1 cellular context compared by ENCODE assay signal in the genomic region with DNA sequence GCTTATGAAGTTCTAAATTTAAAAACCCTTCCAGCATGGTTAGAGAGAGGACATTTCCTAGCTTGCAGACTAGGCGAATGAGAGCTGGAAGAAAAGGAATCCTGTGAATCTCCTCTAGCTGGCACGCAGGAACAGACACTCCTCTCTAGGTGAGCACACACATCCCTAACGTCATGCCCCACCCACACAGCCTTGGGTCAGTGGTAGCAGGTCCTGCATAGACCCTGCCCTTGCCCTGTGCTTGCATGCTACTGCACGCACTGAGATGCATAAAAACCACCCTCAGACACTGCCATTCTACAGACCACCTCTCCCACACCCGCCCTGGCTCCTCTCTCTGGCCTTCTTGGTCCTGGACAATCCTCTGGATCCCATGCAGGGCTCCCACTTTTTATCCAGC.
TF ChIP-seq lines count a peak whose summit lies in the region.

No MANE protein-coding gene starts in this region.

TF ChIP-seq in GM23338, 12 proteins besides CTCF, POLR2A, EP300 and RAD21 (continued from another document):
- TF ChIP-seq, protein P1, sequence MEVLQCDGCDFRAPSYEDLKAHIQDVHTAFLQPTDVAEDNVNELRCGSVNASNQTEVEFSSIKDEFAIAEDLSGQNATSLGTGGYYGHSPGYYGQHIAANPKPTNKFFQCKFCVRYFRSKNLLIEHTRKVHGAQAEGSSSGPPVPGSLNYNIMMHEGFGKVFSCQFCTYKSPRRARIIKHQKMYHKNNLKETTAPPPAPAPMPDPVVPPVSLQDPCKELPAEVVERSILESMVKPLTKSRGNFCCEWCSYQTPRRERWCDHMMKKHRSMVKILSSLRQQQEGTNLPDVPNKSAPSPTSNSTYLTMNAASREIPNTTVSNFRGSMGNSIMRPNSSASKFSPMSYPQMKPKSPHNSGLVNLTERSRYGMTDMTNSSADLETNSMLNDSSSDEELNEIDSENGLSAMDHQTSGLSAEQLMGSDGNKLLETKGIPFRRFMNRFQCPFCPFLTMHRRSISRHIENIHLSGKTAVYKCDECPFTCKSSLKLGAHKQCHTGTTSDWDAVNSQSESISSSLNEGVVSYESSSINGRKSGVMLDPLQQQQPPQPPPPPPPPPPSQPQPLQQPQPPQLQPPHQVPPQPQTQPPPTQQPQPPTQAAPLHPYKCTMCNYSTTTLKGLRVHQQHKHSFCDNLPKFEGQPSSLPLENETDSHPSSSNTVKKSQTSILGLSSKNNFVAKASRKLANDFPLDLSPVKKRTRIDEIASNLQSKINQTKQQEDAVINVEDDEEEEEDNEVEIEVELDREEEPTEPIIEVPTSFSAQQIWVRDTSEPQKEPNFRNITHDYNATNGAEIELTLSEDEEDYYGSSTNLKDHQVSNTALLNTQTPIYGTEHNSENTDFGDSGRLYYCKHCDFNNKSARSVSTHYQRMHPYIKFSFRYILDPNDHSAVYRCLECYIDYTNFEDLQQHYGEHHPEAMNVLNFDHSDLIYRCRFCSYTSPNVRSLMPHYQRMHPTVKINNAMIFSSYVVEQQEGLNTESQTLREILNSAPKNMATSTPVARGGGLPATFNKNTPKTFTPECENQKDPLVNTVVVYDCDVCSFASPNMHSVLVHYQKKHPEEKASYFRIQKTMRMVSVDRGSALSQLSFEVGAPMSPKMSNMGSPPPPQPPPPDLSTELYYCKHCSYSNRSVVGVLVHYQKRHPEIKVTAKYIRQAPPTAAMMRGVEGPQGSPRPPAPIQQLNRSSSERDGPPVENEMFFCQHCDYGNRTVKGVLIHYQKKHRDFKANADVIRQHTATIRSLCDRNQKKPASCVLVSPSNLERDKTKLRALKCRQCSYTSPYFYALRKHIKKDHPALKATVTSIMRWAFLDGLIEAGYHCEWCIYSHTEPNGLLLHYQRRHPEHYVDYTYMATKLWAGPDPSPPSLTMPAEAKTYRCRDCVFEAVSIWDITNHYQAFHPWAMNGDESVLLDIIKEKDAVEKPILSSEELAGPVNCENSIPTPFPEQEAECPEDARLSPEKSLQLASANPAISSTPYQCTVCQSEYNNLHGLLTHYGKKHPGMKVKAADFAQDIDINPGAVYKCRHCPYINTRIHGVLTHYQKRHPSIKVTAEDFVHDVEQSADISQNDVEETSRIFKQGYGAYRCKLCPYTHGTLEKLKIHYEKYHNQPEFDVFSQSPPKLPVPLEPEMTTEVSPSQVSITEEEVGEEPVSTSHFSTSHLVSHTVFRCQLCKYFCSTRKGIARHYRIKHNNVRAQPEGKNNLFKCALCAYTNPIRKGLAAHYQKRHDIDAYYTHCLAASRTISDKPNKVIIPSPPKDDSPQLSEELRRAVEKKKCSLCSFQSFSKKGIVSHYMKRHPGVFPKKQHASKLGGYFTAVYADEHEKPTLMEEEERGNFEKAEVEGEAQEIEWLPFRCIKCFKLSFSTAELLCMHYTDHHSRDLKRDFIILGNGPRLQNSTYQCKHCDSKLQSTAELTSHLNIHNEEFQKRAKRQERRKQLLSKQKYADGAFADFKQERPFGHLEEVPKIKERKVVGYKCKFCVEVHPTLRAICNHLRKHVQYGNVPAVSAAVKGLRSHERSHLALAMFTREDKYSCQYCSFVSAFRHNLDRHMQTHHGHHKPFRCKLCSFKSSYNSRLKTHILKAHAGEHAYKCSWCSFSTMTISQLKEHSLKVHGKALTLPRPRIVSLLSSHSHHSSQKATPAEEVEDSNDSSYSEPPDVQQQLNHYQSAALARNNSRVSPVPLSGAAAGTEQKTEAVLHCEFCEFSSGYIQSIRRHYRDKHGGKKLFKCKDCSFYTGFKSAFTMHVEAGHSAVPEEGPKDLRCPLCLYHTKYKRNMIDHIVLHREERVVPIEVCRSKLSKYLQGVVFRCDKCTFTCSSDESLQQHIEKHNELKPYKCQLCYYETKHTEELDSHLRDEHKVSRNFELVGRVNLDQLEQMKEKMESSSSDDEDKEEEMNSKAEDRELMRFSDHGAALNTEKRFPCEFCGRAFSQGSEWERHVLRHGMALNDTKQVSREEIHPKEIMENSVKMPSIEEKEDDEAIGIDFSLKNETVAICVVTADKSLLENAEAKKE (CRISPR knock-in tag; IDR thresholded peaks at IDR 0.05): no peak
- TF ChIP-seq CREB1 (CRISPR knock-in tag; IDR thresholded peaks at IDR 0.05; ENCODE audit: low read depth): no peak
TF ChIP-seq in GM23338: peak in this region for 0.
